In genomic region chr7:130393799-130394411, GRCh38 we compare ENCODE assay signal across 13 cellular contexts. TPM values are rescaled to one million over a fixed set of nuclear protein-coding genes. Genes with fewer than 3 reads are reported as not detected.
A peak's percentile ranks its signal among the peaks of the same experiment; 100 is the strongest.
DNase-seq lines count a peak whose midpoint lies in the region; ATAC-seq and TF ChIP-seq lines count a peak whose summit lies in the region.
"Had no signal": no experiment of that assay in that cellular context is flagged by ENCODE, and none has a peak within 500 bp of the region (broad histone marks: within the 10 kb centered on the region; RNA-seq: fewer than 3 reads in every experiment).

No MANE protein-coding gene starts in this region.

- H3K4me1 ChIP-seq in muscle layer of colon (ENCODE audit: insufficient read depth, low read length), result peaks cover 26% of the 10 kb centered on the region

- no peak overlapping the region for H3K9ac ChIP-seq in muscle layer of colon (ENCODE audit: low read length)

- ATAC-seq in activated T-helper 17 cell treated with anti-CD3 and anti-CD28 coated beads, Interleukin-2, amount 50 U/mL, for 72 hours (replicated peaks), result peak; percentile 12
- ATAC-seq: esophagus mucosa had no signal

- TF ChIP-seq CTCF in CD14-positive monocyte (IDR thresholded peaks at IDR 0.05), result no peak

- intact Hi-C loops in CD14-positive monocyte (cut with micrococcal nuclease), result no loop called here

- no peaks in the 10 kb centered on the region for H3K27me3 ChIP-seq in muscle layer of colon (ENCODE audit: control insufficient read depth in 1 of 2, insufficient read depth in 2 of 2, low read length in 2 of 2)

- peaks cover 0 to 1% (median 0%) of the 10 kb centered on the region in 7 donors for H3K9me3 Mint-ChIP-seq in CD14-positive monocyte
- H3K9me3 Mint-ChIP-seq in activated T-helper 17 cell treated with anti-CD3 and anti-CD28 coated beads, Interleukin-2, amount 50 U/mL, for 72 hours, result no peaks in the 10 kb centered on the region

- no peaks in the 10 kb centered on the region for H3K9me3 ChIP-seq in muscle layer of colon (ENCODE audit: low read length)

- peak overlapping the region; percentile 25 to 86 for H3K4me3 Mint-ChIP-seq in CD14-positive monocyte
- H3K4me3 Mint-ChIP-seq in activated T-helper 17 cell treated with anti-CD3 and anti-CD28 coated beads, Interleukin-2, amount 50 U/mL, for 72 hours, result peak overlapping the region; percentile 35

- no peak for DNase-seq in CD14-positive monocyte (ENCODE audit: low spot score)
- peak; percentile 77 for DNase-seq in GF-D8 (lab: John Stamatoyannopoulos, UW)
- no peak for DNase-seq in T1000 (lab: John Stamatoyannopoulos, UW)
- no peak for DNase-seq in dermis blood vessel endothelial cell
- no peak for DNase-seq in NCI-H2196 (lab: John Stamatoyannopoulos, UW; ENCODE audit: unreplicated experiment)
- no peak for DNase-seq in GDM1 (lab: John Stamatoyannopoulos, UW)
- DNase-seq: NCI-H2029; stimulated activated CD4-positive, alpha-beta T cell treated with anti-CD3 and anti-CD28 coated beads, Interleukin-4, amount 100 ng/mL, for 24 hours had no signal

- H3K27ac ChIP-seq in muscle layer of colon (ENCODE audit: low read depth, low read length), result peak overlapping the region; percentile 28

- H3K36me3 Mint-ChIP-seq in CD14-positive monocyte, result peaks cover 0 to 3% of the 10 kb centered on the region in 2 donors
- no peaks in the 10 kb centered on the region for H3K36me3 Mint-ChIP-seq in activated T-helper 17 cell treated with anti-CD3 and anti-CD28 coated beads, Interleukin-2, amount 50 U/mL, for 72 hours (ENCODE audit: low read depth)

- H3K27ac Mint-ChIP-seq in CD14-positive monocyte, result peak overlapping the region in 1 of 7 donors; percentile 31
- peak overlapping the region; percentile 75 for H3K27ac Mint-ChIP-seq in activated T-helper 17 cell treated with anti-CD3 and anti-CD28 coated beads, Interleukin-2, amount 50 U/mL, for 72 hours

- H3K4me1 Mint-ChIP-seq in CD14-positive monocyte, result peaks cover 28% of the 10 kb centered on the region
- H3K4me1 Mint-ChIP-seq in activated T-helper 17 cell treated with anti-CD3 and anti-CD28 coated beads, Interleukin-2, amount 50 U/mL, for 72 hours, result peaks cover 12% of the 10 kb centered on the region

- no peaks in the 10 kb centered on the region for H3K36me3 ChIP-seq in muscle layer of colon (ENCODE audit: insufficient read depth, low read length)

- no peak overlapping the region for H3K4me3 ChIP-seq in muscle layer of colon (ENCODE audit: low read depth in 1 of 2, low read length in 2 of 2)

- peaks cover 0 to 2% (median 0%) of the 10 kb centered on the region in 3 donors for H3K27me3 Mint-ChIP-seq in CD14-positive monocyte (ENCODE audit: low read depth in 3 of 3)
- no peaks in the 10 kb centered on the region for H3K27me3 Mint-ChIP-seq in activated T-helper 17 cell treated with anti-CD3 and anti-CD28 coated beads, Interleukin-2, amount 50 U/mL, for 72 hours

RNA-seq across cellular contexts. Expression of gene CPA1, which starts 13.6 kb away (rescaled TPM):
- not detected for polyA plus RNA-seq in CD14-positive monocyte
- total RNA-seq in activated T-helper 17 cell treated with anti-CD3 and anti-CD28 coated beads, Interleukin-2, amount 50 U/mL, for 72 hours, result not detected
- not detected in 2 replicates for total RNA-seq in dermis blood vessel endothelial cell
- total RNA-seq: esophagus mucosa, H4 had no signal

RNA-seq across cellular contexts. Expression of gene CEP41, which starts 46.9 kb away (rescaled TPM):
- polyA plus RNA-seq in CD14-positive monocyte, result 1 to 10 TPM; 7.2 to 8.5 TPM
- 10 to 100 TPM in 1 of 2 donors, 1 to 10 TPM in 1; 8.3 to 14.0 TPM for total RNA-seq in activated T-helper 17 cell treated with anti-CD3 and anti-CD28 coated beads, Interleukin-2, amount 50 U/mL, for 72 hours
- total RNA-seq in dermis blood vessel endothelial cell, result 11.4 and 12.4 TPM in 2 replicates

RNA-seq across cellular contexts. Expression of gene CPA5, which starts 49.3 kb away (rescaled TPM):
- not detected for polyA plus RNA-seq in CD14-positive monocyte
- 10 to 100 TPM in 1 of 2 donors, 1 to 10 TPM in 1; 3.3 to 27.6 TPM for total RNA-seq in activated T-helper 17 cell treated with anti-CD3 and anti-CD28 coated beads, Interleukin-2, amount 50 U/mL, for 72 hours
- total RNA-seq in dermis blood vessel endothelial cell, result not detected in 2 replicates
- total RNA-seq: esophagus mucosa, H4, subcutaneous adipose tissue had no signal
